8 cellular contexts compared by ENCODE assay signal in genomic region chrX:149631293-149632165, GRCh38. TPM values are rescaled to one million over a fixed set of nuclear protein-coding genes. Genes with fewer than 3 reads are reported as not detected.
DNase-seq lines count a peak whose midpoint lies in the region; ATAC-seq and TF ChIP-seq lines count a peak whose summit lies in the region.

Gene TMEM185A (minus strand): TSS chrX:149631792. CDS start chrX:149631580, 212 bp downstream.

- DNase-seq in DMS114 treated with DMSO at 0.1 percent for 48 hours (lab: John Stamatoyannopoulos, UW; ENCODE audit: unreplicated experiment) (peak; percentile 2), HuH-7.5 (ENCODE audit: low spot score) (peak; percentile 25), RPMI7951 (ENCODE audit: low read depth) (peak; percentile 52), foreskin fibroblast (peak; percentile 33 to 76)
- peak; percentile 70 for DNase-seq in activated T-helper 2 cell treated with anti-CD3 and anti-CD28 coated beads, Interferon-gamma antibody, Interleukin-2, Interleukin-4, amounts not matched to agents 10 μg/mL and 5 μg/mL and 100 μg/mL, durations not matched to agents 14 hours and 24 hours and 36 hours (ENCODE audit: low spot score)

- H3K27me3 ChIP-seq in neuron (ENCODE audit: insufficient read depth, low read length) (peaks cover 13% of the 10 kb centered on the region), subcutaneous abdominal adipose tissue (ENCODE audit: control insufficient read depth in 5 of 5, insufficient read depth in 4 of 5, low read length in 5 of 5) (peaks cover 0 to 14% (median 0%) of the 10 kb centered on the region in 5 donors)

- intact Hi-C loops in activated T-helper 2 cell treated with anti-CD3 and anti-CD28 coated beads, Interferon-gamma antibody, Interleukin-2, Interleukin-4, amounts not matched to agents 10 μg/mL and 5 μg/mL and 100 μg/mL, durations not matched to agents 14 hours and 24 hours and 36 hours (cut with micrococcal nuclease) = no loop called here

- no peaks in the 10 kb centered on the region for H3K9me3 Mint-ChIP-seq in activated T-helper 2 cell treated with anti-CD3 and anti-CD28 coated beads, Interferon-gamma antibody, Interleukin-2, Interleukin-4, amounts not matched to agents 10 μg/mL and 5 μg/mL and 100 μg/mL, durations not matched to agents 14 hours and 24 hours and 36 hours

- ATAC-seq in GM21526 (IDR thresholded peaks at IDR 0.05; ENCODE audit: low FRiP score, unreplicated experiment) = peak; percentile 85

- H3K4me1 ChIP-seq in neuron (ENCODE audit: insufficient read depth, low read length) = peaks cover 3% of the 10 kb centered on the region
- peaks cover 0 to 20% (median 13%) of the 10 kb centered on the region in 5 donors for H3K4me1 ChIP-seq in subcutaneous abdominal adipose tissue (ENCODE audit: control insufficient read depth in 5 of 5, insufficient read depth in 5 of 5, low read length in 5 of 5)

- no peak for TF ChIP-seq CTCF in foreskin fibroblast (IDR thresholded peaks at IDR 0.05; ENCODE audit: low read depth, low read length)

- H3K36me3 Mint-ChIP-seq in activated T-helper 2 cell treated with anti-CD3 and anti-CD28 coated beads, Interferon-gamma antibody, Interleukin-2, Interleukin-4, amounts not matched to agents 10 μg/mL and 5 μg/mL and 100 μg/mL, durations not matched to agents 14 hours and 24 hours and 36 hours (ENCODE audit: low read depth) = peaks cover 10% of the 10 kb centered on the region

- H3K9me3 ChIP-seq in neuron (ENCODE audit: low read length) (no peaks in the 10 kb centered on the region), subcutaneous abdominal adipose tissue (ENCODE audit: control insufficient read depth in 5 of 5, low read length in 5 of 5) (peaks cover 0 to 2% (median 0%) of the 10 kb centered on the region in 5 donors)

- peak within 1 kb of the TSS; percentile 60 to 79 for H3K4me3 ChIP-seq in foreskin fibroblast (ENCODE audit: low read depth in 1 of 2, low read length in 2 of 2)
- peak within 1 kb of the TSS; percentile 69 for H3K4me3 ChIP-seq in neuron (ENCODE audit: low read length)
- H3K4me3 ChIP-seq in subcutaneous abdominal adipose tissue (ENCODE audit: low read depth in 1 of 5, low read length in 5 of 5) = peak within 1 kb of the TSS; percentile 59 to 75 (median 67)

- peak within 1 kb of the TSS; percentile 49 for H3K27ac ChIP-seq in subcutaneous abdominal adipose tissue (ENCODE audit: low read depth, low read length)

- H3K9ac ChIP-seq in subcutaneous abdominal adipose tissue (ENCODE audit: low read length in 5 of 5) = peak within 1 kb of the TSS in 4 of 5 donors; percentile 21 to 60 (median 43)

- no peak within 1 kb of the TSS for H2AFZ ChIP-seq in neuron (ENCODE audit: low read depth, low read length)

- H3K27me3 Mint-ChIP-seq in activated T-helper 2 cell treated with anti-CD3 and anti-CD28 coated beads, Interferon-gamma antibody, Interleukin-2, Interleukin-4, amounts not matched to agents 10 μg/mL and 5 μg/mL and 100 μg/mL, durations not matched to agents 14 hours and 24 hours and 36 hours (ENCODE audit: low read depth) = peaks cover 11% of the 10 kb centered on the region

- H3K4me1 Mint-ChIP-seq in activated T-helper 2 cell treated with anti-CD3 and anti-CD28 coated beads, Interferon-gamma antibody, Interleukin-2, Interleukin-4, amounts not matched to agents 10 μg/mL and 5 μg/mL and 100 μg/mL, durations not matched to agents 14 hours and 24 hours and 36 hours (ENCODE audit: low read depth) = peaks cover 27% of the 10 kb centered on the region

- H3K36me3 ChIP-seq in neuron (ENCODE audit: insufficient read depth, low read length) (no peaks in the 10 kb centered on the region), subcutaneous abdominal adipose tissue (ENCODE audit: control insufficient read depth in 5 of 5, insufficient read depth in 5 of 5, low read length in 5 of 5) (no peaks in the 10 kb centered on the region)

- peak within 1 kb of the TSS; percentile 93 for H3K4me3 Mint-ChIP-seq in activated T-helper 2 cell treated with anti-CD3 and anti-CD28 coated beads, Interferon-gamma antibody, Interleukin-2, Interleukin-4, amounts not matched to agents 10 μg/mL and 5 μg/mL and 100 μg/mL, durations not matched to agents 14 hours and 24 hours and 36 hours (ENCODE audit: low read depth)

- H3K27ac Mint-ChIP-seq in activated T-helper 2 cell treated with anti-CD3 and anti-CD28 coated beads, Interferon-gamma antibody, Interleukin-2, Interleukin-4, amounts not matched to agents 10 μg/mL and 5 μg/mL and 100 μg/mL, durations not matched to agents 14 hours and 24 hours and 36 hours = peak within 1 kb of the TSS; percentile 80

RNA-seq across cellular contexts. Expression of gene TMEM185A, which starts in this region (rescaled TPM):
- total RNA-seq in RPMI7951 (2014; rRNA removed; shearing (Covaris generic)) = 10.7 and 12.7 TPM in 2 replicates
- 16.1 and 17.2 TPM in 2 replicates for total RNA-seq in activated T-helper 2 cell treated with anti-CD3 and anti-CD28 coated beads, Interferon-gamma antibody, Interleukin-2, Interleukin-4, amounts not matched to agents 10 μg/mL and 5 μg/mL and 100 μg/mL, durations not matched to agents 14 hours and 24 hours and 36 hours

Comparison
In these comparisons a context has a peak if more than half of its experiments do, and no peak if none do; other contexts are left out.
1. Peak in every context shown above with its lines: DNase-seq, ATAC-seq, H3K4me3 ChIP-seq and H3K27ac ChIP-seq.
2. DNase-seq: peak in every context shown above with its lines; median percentile 70 in activated T-helper 2 cell treated with anti-CD3 and anti-CD28 coated beads, Interferon-gamma antibody, Interleukin-2, Interleukin-4, amounts not matched to agents 10 μg/mL and 5 μg/mL and 100 μg/mL, durations not matched to agents 14 hours and 24 hours and 36 hours; 54 in foreskin fibroblast; 52 in RPMI7951; 25 in HuH-7.5; 2 in DMS114 treated with DMSO at 0.1 percent for 48 hours.